Comparison of ENCODE assay signal across 12 cellular contexts in genomic region chr14:105622329-105622955, GRCh38.
"Had no signal": no experiment of that assay in that cellular context is flagged by ENCODE, and none has a peak within 500 bp of the region (broad histone marks: within the 10 kb centered on the region; RNA-seq: fewer than 3 reads in every experiment).

No MANE protein-coding gene starts in this region.

- H3K27ac Mint-ChIP-seq: activated naive CD4-positive, alpha-beta T cell treated with anti-CD3 and anti-CD28 coated beads, Interleukin-2, amount 50 U/mL, for 24 hours; T-helper 2 cell treated with Interferon-gamma antibody and Interleukin-4, amounts not matched to agents 5 μg/mL and 100 μg/mL, for 36 hours had no signal

- H3K9me3 ChIP-seq: adrenal gland, colonic mucosa had no signal

- H3K36me3 ChIP-seq: adrenal gland, colonic mucosa had no signal

- H3K27me3 Mint-ChIP-seq: activated naive CD4-positive, alpha-beta T cell treated with anti-CD3 and anti-CD28 coated beads, Interleukin-2, amount 50 U/mL, for 24 hours had no signal

- H3K27me3 ChIP-seq: colonic mucosa had no signal

- H3K9me3 Mint-ChIP-seq: activated naive CD4-positive, alpha-beta T cell treated with anti-CD3 and anti-CD28 coated beads, Interleukin-2, amount 50 U/mL, for 24 hours; naive B cell; T-helper 2 cell treated with Interferon-gamma antibody and Interleukin-4, amounts not matched to agents 5 μg/mL and 100 μg/mL, for 36 hours had no signal

- H3K4me1 Mint-ChIP-seq: activated naive CD4-positive, alpha-beta T cell treated with anti-CD3 and anti-CD28 coated beads, Interleukin-2, amount 50 U/mL, for 24 hours had no signal

- H3K4me3 ChIP-seq: adrenal gland, colonic mucosa had no signal

- H3K36me3 Mint-ChIP-seq: activated naive CD4-positive, alpha-beta T cell treated with anti-CD3 and anti-CD28 coated beads, Interleukin-2, amount 50 U/mL, for 24 hours; naive B cell had no signal

- H3K4me3 Mint-ChIP-seq: activated naive CD4-positive, alpha-beta T cell treated with anti-CD3 and anti-CD28 coated beads, Interleukin-2, amount 50 U/mL, for 24 hours; naive B cell; T-helper 2 cell treated with Interferon-gamma antibody and Interleukin-4, amounts not matched to agents 5 μg/mL and 100 μg/mL, for 36 hours had no signal

- H3K27ac ChIP-seq: colonic mucosa, parathyroid adenoma had no signal

- H3K4me1 ChIP-seq: adrenal gland, colonic mucosa, parathyroid adenoma had no signal

- DNase-seq: activated T-cell treated with anti-CD3 and anti-CD28 coated beads, Interleukin-2, amount 50 U/mL, for 1 hour; adrenal gland; central memory CD4-positive, alpha-beta T cell; colonic mucosa; effector CD4-positive, alpha-beta T cell; foreskin fibroblast; glutamatergic neuron; naive B cell; stimulated activated naive CD4-positive, alpha-beta T cell treated with Interleukin-2 at 50 U/mL for 16 hours had no signal
